In the genomic region with DNA sequence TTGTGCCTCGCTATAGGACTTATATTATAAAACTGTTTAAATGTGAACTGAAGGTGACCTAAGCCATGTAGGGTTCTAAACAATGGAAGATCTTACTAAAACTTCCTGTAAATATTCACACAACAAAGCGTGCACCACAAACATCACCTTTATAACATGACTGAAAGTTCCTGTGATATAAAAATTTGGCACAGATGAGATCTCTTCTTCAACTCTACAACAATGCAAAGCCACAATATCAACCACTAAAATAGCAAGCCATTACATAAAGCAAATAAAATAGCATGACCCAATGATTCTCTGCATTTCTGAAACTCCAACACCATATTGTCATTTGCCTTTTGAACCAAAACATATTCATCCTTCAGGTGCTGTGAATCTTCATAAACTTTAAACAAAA, we compare ENCODE assay signal across 13 cellular contexts. TPM values are rescaled to one million over a fixed set of nuclear protein-coding genes. Genes with fewer than 3 reads are reported as not detected.
DNase-seq lines count a peak whose midpoint lies in the region; ATAC-seq and TF ChIP-seq lines count a peak whose summit lies in the region.
"Had no signal": no experiment of that assay in that cellular context is flagged by ENCODE, and none has a peak within 500 bp of the region (broad histone marks: within the 10 kb centered on the region; RNA-seq: fewer than 3 reads in every experiment).

No MANE protein-coding gene starts in this region.

- H3K27ac ChIP-seq in gastroesophageal sphincter = peak overlapping the region in 3 of 4 donors; percentile 13 to 48 (median 18)
- peak overlapping the region; percentile 57 for H3K27ac ChIP-seq in skeletal muscle tissue (ENCODE audit: low read depth, low read length)
- H3K27ac ChIP-seq in OCI-LY7 (ENCODE audit: low read depth, low read length, poor library complexity, severe bottlenecking) = no peak overlapping the region
- H3K27ac ChIP-seq: thoracic aorta had no signal

- H3K4me1 ChIP-seq in gastroesophageal sphincter (peaks cover 4 to 77% (median 6%) of the 10 kb centered on the region in 3 donors), skeletal muscle tissue (ENCODE audit: control insufficient read depth in 3 of 3, insufficient read depth in 3 of 3, low read length in 3 of 3) (peaks cover 13 to 38% (median 17%) of the 10 kb centered on the region in 3 donors), OCI-LY7 (ENCODE audit: insufficient read depth, low read length, poor library complexity, severe bottlenecking) (no peaks in the 10 kb centered on the region)

- peaks cover 70% of the 10 kb centered on the region for H3K4me1 Mint-ChIP-seq in activated T-cell treated with anti-CD3 and anti-CD28 coated beads, Interleukin-2, amount 50 U/mL, for 72 hours (ENCODE audit: low read depth)
- peaks cover 64% of the 10 kb centered on the region for H3K4me1 Mint-ChIP-seq in T-helper 2 cell treated with Interferon-gamma antibody and Interleukin-4, amounts not matched to agents 5 μg/mL and 100 μg/mL, for 36 hours (ENCODE audit: low read depth)
- H3K4me1 Mint-ChIP-seq in mesothelial cell of epicardium = peaks cover 37% of the 10 kb centered on the region

- POLR2A ChIA-PET in OCI-LY7 (lab: Charles Lee) = no interaction called here

- CTCF ChIA-PET in OCI-LY7 (lab: Charles Lee; ENCODE audit: unreplicated experiment) = no interaction called here

- H3K4me3 ChIP-seq in gastroesophageal sphincter (no peak overlapping the region), skeletal muscle tissue (ENCODE audit: low read length in 3 of 3) (peak overlapping the region in 2 of 3 donors; percentile 31 to 57), OCI-LY7 (ENCODE audit: low read depth, low read length, poor library complexity, severe bottlenecking) (no peak overlapping the region)
- H3K4me3 ChIP-seq: thoracic aorta had no signal

- H3K27ac Mint-ChIP-seq in activated T-cell treated with anti-CD3 and anti-CD28 coated beads, Interleukin-2, amount 50 U/mL, for 72 hours = peak overlapping the region; percentile 30
- H3K27ac Mint-ChIP-seq in T-helper 2 cell treated with Interferon-gamma antibody and Interleukin-4, amounts not matched to agents 5 μg/mL and 100 μg/mL, for 36 hours = peak overlapping the region; percentile 50
- H3K27ac Mint-ChIP-seq in mesothelial cell of epicardium = no peak overlapping the region
- H3K27ac Mint-ChIP-seq: IgD-negative memory B cell, naive B cell had no signal

- no peaks in the 10 kb centered on the region for H3K79me2 ChIP-seq in OCI-LY7 (ENCODE audit: insufficient read depth, low read depth, low read length)

- DNase-seq in activated T-cell treated with anti-CD3 and anti-CD28 coated beads, Interleukin-2, amount 50 U/mL, for 72 hours = no peak
- DNase-seq in activated T-cell treated with anti-CD3 and anti-CD28 coated beads, Interleukin-2, amount 50 U/mL, for 1 hour = no peak
- no peak for DNase-seq in T-helper 2 cell treated with Interferon-gamma antibody and Interleukin-4, amounts not matched to agents 5 μg/mL and 100 μg/mL, for 36 hours (ENCODE audit: low spot score)
- DNase-seq in OCI-LY7 (ENCODE audit: low spot score) = no peak
- no peak for DNase-seq in NCI-H146 treated with DMSO at 0.1 percent for 48 hours (lab: John Stamatoyannopoulos, UW; ENCODE audit: unreplicated experiment)
- DNase-seq in mesothelial cell of epicardium (ENCODE audit: low spot score in 2 of 2, unreplicated experiment in 2 of 2) = no peak
- DNase-seq: caudate nucleus, kidney glomerular epithelial cell, naive B cell had no signal

- H3K9ac ChIP-seq in skeletal muscle tissue (ENCODE audit: low read depth in 1 of 3, low read length in 3 of 3) = peak overlapping the region; percentile 15 to 52 (median 51)

- H3K27me3 ChIP-seq in gastroesophageal sphincter (no peaks in the 10 kb centered on the region), skeletal muscle tissue (ENCODE audit: control insufficient read depth in 3 of 3, insufficient read depth in 3 of 3, low read length in 3 of 3) (no peaks in the 10 kb centered on the region)

- no peaks in the 10 kb centered on the region for H3K27me3 Mint-ChIP-seq in activated T-cell treated with anti-CD3 and anti-CD28 coated beads, Interleukin-2, amount 50 U/mL, for 72 hours (ENCODE audit: low read depth)
- no peaks in the 10 kb centered on the region for H3K27me3 Mint-ChIP-seq in T-helper 2 cell treated with Interferon-gamma antibody and Interleukin-4, amounts not matched to agents 5 μg/mL and 100 μg/mL, for 36 hours (ENCODE audit: low read depth)
- H3K27me3 Mint-ChIP-seq in mesothelial cell of epicardium (ENCODE audit: low read depth) = no peaks in the 10 kb centered on the region

- WGBS in gastroesophageal sphincter (ENCODE audit: low coverage in 1 of 2), 2 donors = 53 to 69% methylated on average over 2 of the region's 2 CpGs

- peaks cover 7 to 8% of the 10 kb centered on the region in 2 donors for H3K36me3 Mint-ChIP-seq in activated T-cell treated with anti-CD3 and anti-CD28 coated beads, Interleukin-2, amount 50 U/mL, for 72 hours (ENCODE audit: insufficient read depth in 2 of 2)
- H3K36me3 Mint-ChIP-seq in T-helper 2 cell treated with Interferon-gamma antibody and Interleukin-4, amounts not matched to agents 5 μg/mL and 100 μg/mL, for 36 hours (ENCODE audit: low read depth) = peaks cover 13% of the 10 kb centered on the region
- no peaks in the 10 kb centered on the region for H3K36me3 Mint-ChIP-seq in mesothelial cell of epicardium
- H3K36me3 Mint-ChIP-seq: IgD-negative memory B cell had no signal

- no peaks in the 10 kb centered on the region for H3K9me2 ChIP-seq in OCI-LY7 (ENCODE audit: insufficient read depth, low read length)

- H4K20me1 ChIP-seq in OCI-LY7 (ENCODE audit: insufficient read depth, low read length) = no peaks in the 10 kb centered on the region

- intact Hi-C loops in OCI-LY7 (cut with micrococcal nuclease; ENCODE audit: unreplicated experiment) = no loop called here

- H3K4me2 ChIP-seq in OCI-LY7 (ENCODE audit: low read length) = no peak overlapping the region

- H3K4me3 Mint-ChIP-seq in activated T-cell treated with anti-CD3 and anti-CD28 coated beads, Interleukin-2, amount 50 U/mL, for 72 hours = peak overlapping the region; percentile 76 to 94
- peak overlapping the region; percentile 62 for H3K4me3 Mint-ChIP-seq in T-helper 2 cell treated with Interferon-gamma antibody and Interleukin-4, amounts not matched to agents 5 μg/mL and 100 μg/mL, for 36 hours
- no peak overlapping the region for H3K4me3 Mint-ChIP-seq in mesothelial cell of epicardium
- H3K4me3 Mint-ChIP-seq: IgD-negative memory B cell, naive B cell had no signal

- TF ChIP-seq EP300 in gastroesophageal sphincter (IDR thresholded peaks at IDR 0.05) = no peak

- TF ChIP-seq POLR2A in gastroesophageal sphincter (IDR thresholded peaks at IDR 0.05) = no peak

- H3K9me3 ChIP-seq in gastroesophageal sphincter (no peaks in the 10 kb centered on the region), skeletal muscle tissue (ENCODE audit: control insufficient read depth in 3 of 3, low read length in 3 of 3) (no peaks in the 10 kb centered on the region), OCI-LY7 (ENCODE audit: low read length) (no peaks in the 10 kb centered on the region)
- H3K9me3 ChIP-seq: thoracic aorta had no signal

- no TSS peak for BruUV-seq in OCI-LY7 (replicated peaks; lab: Mats Ljungman, UMichigan)

- no peak for TF ChIP-seq CTCF in gastroesophageal sphincter (IDR thresholded peaks at IDR 0.05)
- no peak for TF ChIP-seq CTCF in OCI-LY7 (conservative IDR thresholded peaks at IDR 0.05; ENCODE audit: low read length)
- TF ChIP-seq CTCF in mesothelial cell of epicardium (IDR thresholded peaks at IDR 0.05; ENCODE audit: unreplicated experiment) = no peak

- H3K9me3 Mint-ChIP-seq in activated T-cell treated with anti-CD3 and anti-CD28 coated beads, Interleukin-2, amount 50 U/mL, for 72 hours = no peaks in the 10 kb centered on the region
- no peaks in the 10 kb centered on the region for H3K9me3 Mint-ChIP-seq in T-helper 2 cell treated with Interferon-gamma antibody and Interleukin-4, amounts not matched to agents 5 μg/mL and 100 μg/mL, for 36 hours
- no peaks in the 10 kb centered on the region for H3K9me3 Mint-ChIP-seq in mesothelial cell of epicardium

- H2AFZ ChIP-seq in OCI-LY7 (ENCODE audit: low read length) = no peak overlapping the region

- ATAC-seq in activated T-cell treated with anti-CD3 and anti-CD28 coated beads, Interleukin-2, amount 50 U/mL, for 72 hours (replicated peaks in 1 of 2) = no peak
- ATAC-seq in gastroesophageal sphincter = no peak

- H3K36me3 ChIP-seq in gastroesophageal sphincter (no peaks in the 10 kb centered on the region), skeletal muscle tissue (ENCODE audit: control insufficient read depth in 3 of 3, insufficient read depth in 3 of 3, low read length in 3 of 3) (no peaks in the 10 kb centered on the region), OCI-LY7 (ENCODE audit: insufficient read depth, low read length) (no peaks in the 10 kb centered on the region)
- H3K36me3 ChIP-seq: thoracic aorta had no signal

RNA-seq across cellular contexts. Expression of gene YES1, which starts 3.5 kb away (rescaled TPM):
- 10 to 100 TPM; 15.3 to 22.5 TPM for total RNA-seq in activated T-cell treated with anti-CD3 and anti-CD28 coated beads, Interleukin-2, amount 50 U/mL, for 72 hours
- total RNA-seq in gastroesophageal sphincter = 100 to 1,000 TPM in 2 of 4 donors, 10 to 100 TPM in 2; 84.1 to 127 (median 96.8) TPM
- 40.7 TPM for total RNA-seq in skeletal muscle tissue
- not detected in 2 replicates for total RNA-seq in OCI-LY7 (2014; rRNA removed; shearing (Covaris generic))
- total RNA-seq in OCI-LY7 (2022) = 0.13 TPM in 1 of 2 replicates, not detected in the other
- total RNA-seq in mesothelial cell of epicardium = 46.5 to 53.1 TPM (median 47.5 TPM) in 3 replicates

Comparison
In these comparisons a context has a peak if more than half of its experiments do, and no peak if none do; other contexts are left out.
1. H3K4me3 ChIP-seq: peak in skeletal muscle tissue (2 of 3); none in gastroesophageal sphincter (0 of 2) and OCI-LY7 (single experiment).
2. RNA of gene YES1, which starts 3.5 kb away (total RNA-seq): 84.1 to 127 TPM in gastroesophageal sphincter, 46.5 to 53.1 TPM in mesothelial cell of epicardium, 40.7 TPM in skeletal muscle tissue (single experiment) and 15.3 to 22.5 TPM in activated T-cell treated with anti-CD3 and anti-CD28 coated beads, Interleukin-2, amount 50 U/mL, for 72 hours; 0.13 TPM in OCI-LY7; every median in the first group is over 10 times any median in the second.